In the genomic region with DNA sequence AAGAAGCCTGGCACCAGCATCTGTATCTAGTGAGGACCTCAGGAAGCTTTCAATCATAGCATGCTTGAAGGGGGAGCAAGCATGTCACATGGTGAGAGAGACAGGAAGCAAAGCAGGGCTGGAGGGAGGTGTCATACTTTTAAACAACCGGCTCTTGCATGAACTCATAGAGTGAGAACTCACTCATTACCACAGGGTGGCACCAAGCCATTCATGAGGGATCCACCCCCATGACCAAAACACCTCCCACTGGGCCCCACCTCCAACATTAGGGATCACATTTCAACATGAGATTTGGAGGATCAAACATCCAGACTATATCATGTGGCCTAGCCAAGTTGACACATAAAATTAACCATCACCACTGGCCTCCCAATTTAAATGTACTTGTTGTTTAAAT, we compare ENCODE assay signal across 22 cellular contexts.
DNase-seq lines count a peak whose midpoint lies in the region; TF ChIP-seq lines count a peak whose summit lies in the region.
"Had no signal": no experiment of that assay in that cellular context is flagged by ENCODE, and none has a peak within 500 bp of the region (broad histone marks: within the 10 kb centered on the region; RNA-seq: fewer than 3 reads in every experiment).

No MANE protein-coding gene starts in this region.

- H3K27me3 ChIP-seq in dorsolateral prefrontal cortex: peaks cover 0 to 4% (median 0%) of the 10 kb centered on the region in 45 donors
- H3K27me3 ChIP-seq: brain microvascular endothelial cell had no signal

- H3K4me3 ChIP-seq in Jurkat, Clone E6-1 (ENCODE audit: low read length): no peak overlapping the region
- H3K4me3 ChIP-seq in dorsolateral prefrontal cortex: no peak overlapping the region
- H3K4me3 ChIP-seq: HAP-1, lower lobe of right lung had no signal

- intact Hi-C loops in activated naive CD4-positive, alpha-beta T cell treated with anti-CD3 and anti-CD28 coated beads for 36 hours (cut with micrococcal nuclease): no loop called here
- intact Hi-C loops in dorsolateral prefrontal cortex (cut with DNase I): no loop called here

- H3K4me3 Mint-ChIP-seq in activated naive CD4-positive, alpha-beta T cell treated with anti-CD3 and anti-CD28 coated beads for 36 hours: no peak overlapping the region
- H3K4me3 Mint-ChIP-seq in activated naive CD4-positive, alpha-beta T cell treated with anti-CD3 and anti-CD28 coated beads, Interleukin-2, amount 10 ng/mL, durations not matched to agents 7 days and 5 days: no peak overlapping the region
- H3K4me3 Mint-ChIP-seq: activated CD4-positive, alpha-beta T cell treated with anti-CD3 and anti-CD28 coated beads, Interleukin-2, amount 10 ng/mL, durations not matched to agents 7 days and 5 days; activated T-helper 1 cell treated with anti-CD3 and anti-CD28 coated beads, Interleukin-12 subunit alpha, Interleukin-12 subunit beta, Interleukin-2, Interleukin-4 antibody, amounts not matched to agents 30 ng/mL and 10 ng/mL and 1 ng/mL, durations not matched to agents 14 hours and 24 hours and 36 hours; nephron progenitor cell; stimulated activated naive CD8-positive, alpha-beta T cell treated with anti-CD3 and anti-CD28 coated beads, Interleukin-15, Interleukin-2, amounts not matched to agents 100 ng/mL and 50 ng/mL, for 24 hours had no signal

- no peaks in the 10 kb centered on the region for H3K36me3 Mint-ChIP-seq in activated naive CD4-positive, alpha-beta T cell treated with anti-CD3 and anti-CD28 coated beads for 36 hours (ENCODE audit: low read depth)
- no peaks in the 10 kb centered on the region for H3K36me3 Mint-ChIP-seq in activated naive CD4-positive, alpha-beta T cell treated with anti-CD3 and anti-CD28 coated beads, Interleukin-2, amount 10 ng/mL, durations not matched to agents 7 days and 5 days

- peak; percentile 10 for DNase-seq in activated naive CD4-positive, alpha-beta T cell treated with anti-CD3 and anti-CD28 coated beads for 36 hours
- no peak for DNase-seq in activated naive CD4-positive, alpha-beta T cell treated with anti-CD3 and anti-CD28 coated beads, Interleukin-2, amount 10 ng/mL, durations not matched to agents 7 days and 5 days
- DNase-seq in Jurkat, Clone E6-1 (ENCODE audit: low read depth, low spot score): peak; percentile 12
- DNase-seq in RPMI7951 (ENCODE audit: low read depth): peak; percentile 6
- peak; percentile 3 for DNase-seq in kidney tubule cell (ENCODE audit: low spot score)
- DNase-seq in COLO829 (ENCODE audit: low spot score): no peak
- no peak for DNase-seq in dorsolateral prefrontal cortex
- DNase-seq in mesenteric fat pad (ENCODE audit: low spot score): no peak
- DNase-seq: activated CD4-positive, alpha-beta T cell treated with anti-CD3 and anti-CD28 coated beads, Interleukin-2, amount 10 ng/mL, durations not matched to agents 7 days and 5 days; activated naive CD4-positive, alpha-beta T cell treated with anti-CD3 and anti-CD28 coated beads, Interleukin-2, amount 50 U/mL, for 16 hours; amniotic stem cell; brain microvascular endothelial cell; effector CD4-positive, alpha-beta T cell; glutamatergic neuron; lower lobe of right lung; NCI-H187; NCI-H526 treated with DMSO at 0.1 percent for 48 hours; nephron progenitor cell had no signal

- no peaks in the 10 kb centered on the region for H3K9me3 Mint-ChIP-seq in activated naive CD4-positive, alpha-beta T cell treated with anti-CD3 and anti-CD28 coated beads for 36 hours
- peaks cover 2% of the 10 kb centered on the region for H3K9me3 Mint-ChIP-seq in activated naive CD4-positive, alpha-beta T cell treated with anti-CD3 and anti-CD28 coated beads, Interleukin-2, amount 10 ng/mL, durations not matched to agents 7 days and 5 days
- H3K9me3 Mint-ChIP-seq: activated CD4-positive, alpha-beta T cell treated with anti-CD3 and anti-CD28 coated beads, Interleukin-2, amount 10 ng/mL, durations not matched to agents 7 days and 5 days; nephron progenitor cell; stimulated activated naive CD8-positive, alpha-beta T cell treated with anti-CD3 and anti-CD28 coated beads, Interleukin-15, Interleukin-2, amounts not matched to agents 100 ng/mL and 50 ng/mL, for 24 hours had no signal

- no peak for TF ChIP-seq CTCF in dorsolateral prefrontal cortex (IDR thresholded peaks at IDR 0.05 in 54 of 56, conservative IDR thresholded peaks at IDR 0.05 in 2 of 56; ENCODE audit: low read depth in 1 of 56, partially characterized antibody in 56 of 56)

- H3K27ac Mint-ChIP-seq in activated naive CD4-positive, alpha-beta T cell treated with anti-CD3 and anti-CD28 coated beads for 36 hours: no peak overlapping the region
- no peak overlapping the region for H3K27ac Mint-ChIP-seq in activated naive CD4-positive, alpha-beta T cell treated with anti-CD3 and anti-CD28 coated beads, Interleukin-2, amount 10 ng/mL, durations not matched to agents 7 days and 5 days
- H3K27ac Mint-ChIP-seq: activated T-helper 1 cell treated with anti-CD3 and anti-CD28 coated beads, Interleukin-12 subunit alpha, Interleukin-12 subunit beta, Interleukin-2, Interleukin-4 antibody, amounts not matched to agents 30 ng/mL and 10 ng/mL and 1 ng/mL, durations not matched to agents 14 hours and 24 hours and 36 hours; nephron progenitor cell; stimulated activated naive CD8-positive, alpha-beta T cell treated with anti-CD3 and anti-CD28 coated beads, Interleukin-15, Interleukin-2, amounts not matched to agents 100 ng/mL and 50 ng/mL, for 24 hours had no signal

- H3K4me1 Mint-ChIP-seq in activated naive CD4-positive, alpha-beta T cell treated with anti-CD3 and anti-CD28 coated beads for 36 hours (ENCODE audit: low read depth): no peaks in the 10 kb centered on the region
- no peaks in the 10 kb centered on the region for H3K4me1 Mint-ChIP-seq in activated naive CD4-positive, alpha-beta T cell treated with anti-CD3 and anti-CD28 coated beads, Interleukin-2, amount 10 ng/mL, durations not matched to agents 7 days and 5 days
- H3K4me1 Mint-ChIP-seq: activated CD4-positive, alpha-beta T cell treated with anti-CD3 and anti-CD28 coated beads, Interleukin-2, amount 10 ng/mL, durations not matched to agents 7 days and 5 days; nephron progenitor cell had no signal

- H3K27me3 Mint-ChIP-seq in activated naive CD4-positive, alpha-beta T cell treated with anti-CD3 and anti-CD28 coated beads for 36 hours (ENCODE audit: low read depth): peaks cover 20% of the 10 kb centered on the region
- peaks cover 3% of the 10 kb centered on the region for H3K27me3 Mint-ChIP-seq in activated naive CD4-positive, alpha-beta T cell treated with anti-CD3 and anti-CD28 coated beads, Interleukin-2, amount 10 ng/mL, durations not matched to agents 7 days and 5 days

- no peak overlapping the region for H3K27ac ChIP-seq in dorsolateral prefrontal cortex
- H3K27ac ChIP-seq: brain microvascular endothelial cell, KMS-11, lower lobe of right lung had no signal

- CTCF ChIA-PET in activated naive CD4-positive, alpha-beta T cell treated with anti-CD3 and anti-CD28 coated beads for 36 hours (lab: Charles Lee): no interaction called here
- CTCF ChIA-PET in activated naive CD4-positive, alpha-beta T cell treated with anti-CD3 and anti-CD28 coated beads, Interleukin-2, amount 10 ng/mL, durations not matched to agents 7 days and 5 days (lab: Charles Lee): no interaction called here

Comparison
In these comparisons a context has a peak if more than half of its experiments do, and no peak if none do; other contexts are left out.
1. DNase-seq: peak in activated naive CD4-positive, alpha-beta T cell treated with anti-CD3 and anti-CD28 coated beads for 36 hours (single experiment), Jurkat, Clone E6-1 (single experiment), RPMI7951 (single experiment) and kidney tubule cell (single experiment); none in activated naive CD4-positive, alpha-beta T cell treated with anti-CD3 and anti-CD28 coated beads, Interleukin-2, amount 10 ng/mL, durations not matched to agents 7 days and 5 days (single experiment), COLO829 (single experiment), dorsolateral prefrontal cortex (0 of 10) and mesenteric fat pad (single experiment).